In genomic region chr9:89378541-89378940, GRCh38 we compare ENCODE assay signal across 21 cellular contexts.
DNase-seq lines count a peak whose midpoint lies in the region; ATAC-seq, FAIRE-seq and TF ChIP-seq lines count a peak whose summit lies in the region.
"Had no signal": no experiment of that assay in that cellular context is flagged by ENCODE, and none has a peak within 500 bp of the region (broad histone marks: within the 10 kb centered on the region; RNA-seq: fewer than 3 reads in every experiment).

No MANE protein-coding gene starts in this region.

- H3K9me3 ChIP-seq in HepG2 (ENCODE audit: low read length), result no peaks in the 10 kb centered on the region
- H3K9me3 ChIP-seq in right lobe of liver, result no peaks in the 10 kb centered on the region
- H3K9me3 ChIP-seq: breast epithelium, lower lobe of right lung, right atrium auricular region had no signal

- H3K27me3 Mint-ChIP-seq in activated CD8-positive, alpha-beta T cell treated with anti-CD3 and anti-CD28 coated beads for 36 hours, result no peaks in the 10 kb centered on the region
- H3K27me3 Mint-ChIP-seq in glutamatergic neuron (ENCODE audit: unreplicated experiment), result peaks cover 16% of the 10 kb centered on the region

- no peaks in the 10 kb centered on the region for H4K20me1 ChIP-seq in HepG2 (ENCODE audit: insufficient read depth, low read length)

- no peak for FAIRE-seq in HepG2 (lab: Jason Lieb, UNC)
- FAIRE-seq: keratinocyte, urothelium cell line had no signal

- peak overlapping the region; percentile 58 for H3K27ac Mint-ChIP-seq in activated CD8-positive, alpha-beta T cell treated with anti-CD3 and anti-CD28 coated beads for 36 hours
- H3K27ac Mint-ChIP-seq in glutamatergic neuron (ENCODE audit: unreplicated experiment), result peak overlapping the region; percentile 82
- H3K27ac Mint-ChIP-seq: endodermal cell had no signal

- intact Hi-C loops in HepG2 (cut with micrococcal nuclease; ENCODE audit: unreplicated experiment) (no loop called here), right lobe of liver (cut with DNase I) (no loop called here)
- intact Hi-C loops in activated CD8-positive, alpha-beta T cell treated with anti-CD3 and anti-CD28 coated beads for 36 hours (cut with micrococcal nuclease), result no loop called here

- WGBS in HepG2 (ENCODE audit: low lambda C conversion rate), result 83% methylated on average over 17 of the region's 21 CpGs
- 80% methylated on average over 8 of the region's 21 CpGs for WGBS in right lobe of liver (ENCODE audit: insufficient coverage, low coverage, low lambda C conversion rate, missing lambda C conversion rate)

- no TSS peak for BruUV-seq in HepG2 (replicated peaks; lab: Mats Ljungman, UMichigan)

- CTCF ChIA-PET in HepG2 (lab: Yijun Ruan, JAX; ENCODE audit: low intra/inter-chr PET ratio, low total read pairs), result no interaction called here
- CTCF ChIA-PET in activated CD8-positive, alpha-beta T cell treated with anti-CD3 and anti-CD28 coated beads for 36 hours (lab: Charles Lee), result interaction anchor here (0.7 kb wide), 1 partner anchor 236 kb away, joined by 3 read pairs; no protein-coding TSS in a partner anchor

- no peak for DNase-seq in HepG2 (ENCODE audit: low spot score)
- no peak for DNase-seq in right lobe of liver
- no peak for DNase-seq in activated CD8-positive, alpha-beta T cell treated with anti-CD3 and anti-CD28 coated beads for 36 hours
- no peak for DNase-seq in glutamatergic neuron
- DNase-seq in retina, result no peak
- no peak for DNase-seq in GM20000 (ENCODE audit: low spot score)
- DNase-seq in MV-4-11 (lab: John Stamatoyannopoulos, UW), result no peak
- DNase-seq: activated T-cell treated with anti-CD3 and anti-CD28 coated beads, Interleukin-2, amount 50 U/mL, for 48 hours; DMS79; endodermal cell; HCEC 1CT; lower lobe of right lung; NCI-H1417; PC-9; SIG-M5; stimulated activated CD8-positive, alpha-beta memory T cell treated with anti-CD3 and anti-CD28 coated beads, Interleukin-4, amount 100 ng/mL, for 48 hours had no signal

- no peak overlapping the region for H3K9ac ChIP-seq in HepG2 (ENCODE audit: insufficient read depth, low read depth, low read length)

- no peak for TF ChIP-seq RAD21 in HepG2 (CRISPR knock-in tag; IDR thresholded peaks at IDR 0.05)

- no peak for TF ChIP-seq CTCF in HepG2 (CRISPR knock-in tag; IDR thresholded peaks at IDR 0.05)
- TF ChIP-seq CTCF in right lobe of liver (IDR thresholded peaks at IDR 0.05), result no peak
- no peak for TF ChIP-seq CTCF in activated CD8-positive, alpha-beta T cell treated with anti-CD3 and anti-CD28 coated beads for 36 hours (IDR thresholded peaks at IDR 0.05)
- TF ChIP-seq CTCF in glutamatergic neuron (IDR thresholded peaks at IDR 0.05; ENCODE audit: partially characterized antibody, unreplicated experiment), result no peak
- no peak for TF ChIP-seq CTCF in GM20000 (IDR thresholded peaks at IDR 0.05; ENCODE audit: extremely low read depth, missing control alignments)

- no peak overlapping the region for H3K4me3 ChIP-seq in HepG2 (replicated peaks in 1 of 3; ENCODE audit: insufficient read depth in 1 of 3, low read depth in 2 of 3, low read length in 3 of 3)
- H3K4me3 ChIP-seq in right lobe of liver, result no peak overlapping the region
- H3K4me3 ChIP-seq: breast epithelium, coronary artery, lower lobe of right lung, PC-9, right atrium auricular region had no signal

- TF ChIP-seq POLR2A in HepG2 (IDR thresholded peaks at IDR 0.05; ENCODE audit: insufficient read depth in 1 of 2, low read depth in 2 of 2, low read length in 2 of 2) (no peak), right lobe of liver (IDR thresholded peaks at IDR 0.05) (no peak)

- POLR2A ChIA-PET in HepG2 (lab: Yijun Ruan, JAX), result no interaction called here
- POLR2A ChIA-PET in activated CD8-positive, alpha-beta T cell treated with anti-CD3 and anti-CD28 coated beads for 36 hours (lab: Charles Lee), result interaction anchor here (1.4 kb wide), 1 partner anchor 12 kb away, joined by 4 read pairs; no protein-coding TSS in a partner anchor

- H3K4me3 Mint-ChIP-seq in activated CD8-positive, alpha-beta T cell treated with anti-CD3 and anti-CD28 coated beads for 36 hours, result no peak overlapping the region
- no peak overlapping the region for H3K4me3 Mint-ChIP-seq in glutamatergic neuron (ENCODE audit: unreplicated experiment)
- H3K4me3 Mint-ChIP-seq: endodermal cell had no signal

- peaks cover 64% of the 10 kb centered on the region for H3K36me3 Mint-ChIP-seq in activated CD8-positive, alpha-beta T cell treated with anti-CD3 and anti-CD28 coated beads for 36 hours (ENCODE audit: low read depth)
- H3K36me3 Mint-ChIP-seq in glutamatergic neuron (ENCODE audit: unreplicated experiment), result peaks cover 29% of the 10 kb centered on the region

- H3K79me2 ChIP-seq in HepG2 (ENCODE audit: insufficient read depth, low read length), result no peaks in the 10 kb centered on the region

- H3K27me3 ChIP-seq in HepG2 (ENCODE audit: control insufficient read depth in 1 of 2, insufficient read depth in 2 of 2, low read length in 2 of 2), result peaks cover 1 to 8% of the 10 kb centered on the region in 2 experiments; a peak in 2 of 5 replicates
- H3K27me3 ChIP-seq in right lobe of liver, result no peaks in the 10 kb centered on the region
- H3K27me3 ChIP-seq: breast epithelium, right atrium auricular region had no signal

- H3K4me2 ChIP-seq in HepG2 (ENCODE audit: low read depth, low read length), result no peak overlapping the region
- H3K4me2 ChIP-seq: PC-9 had no signal

- H3K9me3 Mint-ChIP-seq in activated CD8-positive, alpha-beta T cell treated with anti-CD3 and anti-CD28 coated beads for 36 hours, result no peaks in the 10 kb centered on the region
- H3K9me3 Mint-ChIP-seq in glutamatergic neuron (ENCODE audit: unreplicated experiment), result peaks cover 35% of the 10 kb centered on the region
- H3K9me3 Mint-ChIP-seq: endodermal cell had no signal

- ATAC-seq in HepG2 (no peak), right lobe of liver (no peak)
- no peak for ATAC-seq in activated CD8-positive, alpha-beta T cell treated with anti-CD3 and anti-CD28 coated beads for 36 hours
- ATAC-seq: lower lobe of right lung had no signal

- in situ Hi-C loops in HepG2 (cut with HindIII; ENCODE audit: extremely low pct_ligation_motif_present, low pct_unique_long_range_greater_than_20kb), result no loop called here

- peaks cover 60% of the 10 kb centered on the region for H3K4me1 Mint-ChIP-seq in activated CD8-positive, alpha-beta T cell treated with anti-CD3 and anti-CD28 coated beads for 36 hours (ENCODE audit: low read depth)
- H3K4me1 Mint-ChIP-seq in glutamatergic neuron (ENCODE audit: low read depth, unreplicated experiment), result peaks cover 26% of the 10 kb centered on the region

- no peak for TF ChIP-seq EP300 in HepG2 (IDR thresholded peaks at IDR 0.05; ENCODE audit: low read depth in 2 of 2, low read length in 2 of 2)
- TF ChIP-seq EP300 in HepG2 (CRISPR knock-in tag; IDR thresholded peaks at IDR 0.05; ENCODE audit: borderline replicate concordance), result no peak

- H3K27ac ChIP-seq in HepG2 (ENCODE audit: extremely low read length, insufficient read depth, low read length) (no peak overlapping the region), right lobe of liver (no peak overlapping the region)
- H3K27ac ChIP-seq: breast epithelium, coronary artery, lower lobe of right lung, PC-9, right atrium auricular region had no signal

- H3K4me1 ChIP-seq in HepG2 (ENCODE audit: insufficient read depth, low read length) (peaks cover 16% of the 10 kb centered on the region; the same call in 1 of the 2 replicates), right lobe of liver (no peaks in the 10 kb centered on the region)
- H3K4me1 ChIP-seq: breast epithelium, lower lobe of right lung, right atrium auricular region had no signal

- H3K36me3 ChIP-seq in HepG2 (replicated peaks in 1 of 2; ENCODE audit: control insufficient read depth in 1 of 2, insufficient read depth in 2 of 2, low read length in 2 of 2) (no peaks in the 10 kb centered on the region), right lobe of liver (no peaks in the 10 kb centered on the region)
- H3K36me3 ChIP-seq: breast epithelium had no signal

- H2AFZ ChIP-seq in HepG2 (ENCODE audit: low read length), result no peak overlapping the region
- H2AFZ ChIP-seq: PC-9 had no signal

TF ChIP-seq in HepG2, 621 proteins besides CTCF, POLR2A, EP300 and RAD21:
- no peak for TF ChIP-seq RARA (CRISPR knock-in tag; IDR thresholded peaks at IDR 0.05)
- no peak for TF ChIP-seq KAT7 (CRISPR knock-in tag; IDR thresholded peaks at IDR 0.05; ENCODE audit: borderline replicate concordance)
- TF ChIP-seq TEAD2 (CRISPR knock-in tag; IDR thresholded peaks at IDR 0.05), result no peak
- TF ChIP-seq GRHL1 (CRISPR knock-in tag; conservative IDR thresholded peaks at IDR 0.05), result no peak
- TF ChIP-seq ZNF263 (CRISPR knock-in tag; IDR thresholded peaks at IDR 0.05), result 0 out of 2 replicates have a peak, but pooled peaks have one; percentile 15
- no peak for TF ChIP-seq CENPBD1 (CRISPR knock-in tag; IDR thresholded peaks at IDR 0.05; ENCODE audit: borderline replicate concordance, low read depth)
